Comparison of ENCODE assay signal across 19 cellular contexts in the genomic region with DNA sequence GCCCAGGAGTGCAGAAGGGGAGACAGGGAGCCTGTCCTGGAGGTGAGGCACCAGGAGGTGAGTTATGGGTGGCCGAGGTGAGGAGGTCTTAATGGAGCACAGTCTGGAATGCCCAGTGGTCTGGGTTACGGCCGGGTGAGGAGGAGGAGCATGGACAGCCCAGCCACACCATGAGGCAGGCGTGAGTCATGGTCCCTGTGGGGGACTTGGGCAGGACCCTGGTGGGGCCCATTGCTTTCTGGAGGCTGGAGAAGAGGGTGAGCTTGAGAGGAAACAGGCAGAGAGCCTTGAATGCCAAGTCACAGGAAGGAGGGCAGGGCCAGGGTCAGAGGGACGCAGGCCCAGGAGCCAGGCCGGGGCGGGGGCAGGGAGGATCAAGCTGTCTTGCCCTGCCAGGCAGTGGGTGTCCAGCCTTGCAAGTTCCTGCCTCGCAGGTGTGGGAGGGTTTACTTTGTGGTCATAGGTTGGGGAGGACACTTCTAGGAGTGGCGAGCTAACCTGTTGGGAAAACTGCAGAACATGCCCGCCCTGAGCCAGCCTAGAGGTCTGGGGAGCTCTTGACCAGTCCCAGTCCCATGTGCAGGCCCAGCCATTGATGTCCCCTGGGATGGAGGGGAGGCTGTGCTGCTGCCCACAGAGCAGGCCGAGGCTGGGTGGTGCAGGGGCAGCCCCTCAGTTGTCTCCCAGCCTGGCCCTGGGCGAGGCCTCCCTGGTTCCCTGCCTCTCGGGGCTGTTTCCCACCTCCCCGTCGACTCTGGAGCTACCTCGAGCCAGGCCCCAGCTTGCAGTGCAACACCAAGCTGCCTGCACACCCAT. TPM values are rescaled to one million over a fixed set of nuclear protein-coding genes. Genes with fewer than 3 reads are reported as not detected.
DNase-seq lines count a peak whose midpoint lies in the region; ATAC-seq and TF ChIP-seq lines count a peak whose summit lies in the region.
"Had no signal": no experiment of that assay in that cellular context is flagged by ENCODE, and none has a peak within 500 bp of the region (broad histone marks: within the 10 kb centered on the region; RNA-seq: fewer than 3 reads in every experiment).

No MANE protein-coding gene starts in this region.

- H3K4ac ChIP-seq in neuronal stem cell (ENCODE audit: low read length): no peak overlapping the region

- TF ChIP-seq CTCF in Calu3 (IDR thresholded peaks at IDR 0.05; ENCODE audit: unreplicated experiment) (no peak), HEK293 (tag by site-specific recombination; IDR thresholded peaks at IDR 0.05) (no peak), dorsolateral prefrontal cortex (IDR thresholded peaks at IDR 0.05 in 54 of 56, conservative IDR thresholded peaks at IDR 0.05 in 2 of 56; ENCODE audit: low read depth in 1 of 56, partially characterized antibody in 56 of 56) (no peak)

- POLR2A ChIA-PET in HEK293 (lab: Yijun Ruan, JAX): no interaction called here
- POLR2A ChIA-PET in activated CD4-positive, alpha-beta T cell treated with anti-CD3 and anti-CD28 coated beads for 36 hours (lab: Charles Lee): interaction anchor here (0.5 kb wide), 1 partner anchor 357 kb away, joined by 5 read pairs; no protein-coding TSS in a partner anchor

- H2AK5ac ChIP-seq in neuronal stem cell (ENCODE audit: low read depth, low read length): no peak overlapping the region

- no peak overlapping the region for H3K27ac ChIP-seq in HEK293 (ENCODE audit: extremely low read depth, low read depth, low read length)
- peak overlapping the region in 11 of 59 donors; percentile 9 to 52 (median 29) for H3K27ac ChIP-seq in dorsolateral prefrontal cortex
- no peak overlapping the region for H3K27ac ChIP-seq in neuronal stem cell (replicated peaks; ENCODE audit: low read length)
- H3K27ac ChIP-seq: C4-2B, HL-60, KMS-11, SK-N-MC had no signal

- peaks cover 2% of the 10 kb centered on the region for H3K79me1 ChIP-seq in neuronal stem cell (ENCODE audit: low read depth, low read length)

- CTCF ChIA-PET in Calu3 (lab: Charles Lee) (no interaction called here), HEK293 (lab: Yijun Ruan, JAX) (interaction anchor here (1.1 kb wide), 1 partner anchor 147 kb away, joined by 3 read pairs; no protein-coding TSS in a partner anchor)
- CTCF ChIA-PET in activated naive CD4-positive, alpha-beta T cell treated with anti-CD3 and anti-CD28 coated beads for 36 hours (lab: Charles Lee): no interaction called here
- CTCF ChIA-PET in activated CD4-positive, alpha-beta T cell treated with anti-CD3 and anti-CD28 coated beads for 36 hours (lab: Charles Lee): interaction anchor here (1.5 kb wide), 1 partner anchor 208 kb away, joined by 4 read pairs; no protein-coding TSS in a partner anchor

- H3K4me1 ChIP-seq in HEK293 (ENCODE audit: control insufficient read depth, insufficient read depth, low read length) (no peaks in the 10 kb centered on the region), neuronal stem cell (ENCODE audit: control insufficient read depth in 2 of 2, insufficient read depth in 1 of 2, low read depth in 1 of 2, low read length in 2 of 2) (peaks cover 2% of the 10 kb centered on the region in 2 donors)
- H3K4me1 ChIP-seq: HAP-1 had no signal

- no peaks in the 10 kb centered on the region for H3K9me3 ChIP-seq in HEK293 (ENCODE audit: control insufficient read depth, insufficient read depth, low read depth, low read length)
- H3K9me3 ChIP-seq in neuronal stem cell (replicated peaks in 1 of 2; ENCODE audit: control insufficient read depth in 2 of 2, insufficient read depth in 1 of 2, low read depth in 1 of 2, low read length in 2 of 2): peaks cover 8 to 18% of the 10 kb centered on the region in 2 donors
- H3K9me3 ChIP-seq: HAP-1 had no signal

- H3K36me3 Mint-ChIP-seq in Calu3 (ENCODE audit: insufficient read depth, unreplicated experiment): no peaks in the 10 kb centered on the region
- H3K36me3 Mint-ChIP-seq in activated naive CD4-positive, alpha-beta T cell treated with anti-CD3 and anti-CD28 coated beads for 36 hours (ENCODE audit: low read depth): no peaks in the 10 kb centered on the region
- no peaks in the 10 kb centered on the region for H3K36me3 Mint-ChIP-seq in activated naive CD8-positive, alpha-beta T cell treated with anti-CD3 and anti-CD28 coated beads for 36 hours
- no peaks in the 10 kb centered on the region for H3K36me3 Mint-ChIP-seq in activated CD4-positive, alpha-beta T cell treated with anti-CD3 and anti-CD28 coated beads for 36 hours (ENCODE audit: low read depth)

- H3K14ac ChIP-seq in neuronal stem cell (ENCODE audit: low read length): peak overlapping the region; percentile 56

- H2AFZ ChIP-seq in neuronal stem cell (ENCODE audit: low read length): no peak overlapping the region

- no peaks in the 10 kb centered on the region for H3K9me3 Mint-ChIP-seq in Calu3 (ENCODE audit: low read depth, unreplicated experiment)
- no peaks in the 10 kb centered on the region for H3K9me3 Mint-ChIP-seq in activated naive CD4-positive, alpha-beta T cell treated with anti-CD3 and anti-CD28 coated beads for 36 hours
- no peaks in the 10 kb centered on the region for H3K9me3 Mint-ChIP-seq in activated naive CD8-positive, alpha-beta T cell treated with anti-CD3 and anti-CD28 coated beads for 36 hours
- H3K9me3 Mint-ChIP-seq in activated CD4-positive, alpha-beta T cell treated with anti-CD3 and anti-CD28 coated beads for 36 hours (ENCODE audit: low read depth): no peaks in the 10 kb centered on the region

- no peak overlapping the region for H2BK120ac ChIP-seq in neuronal stem cell (ENCODE audit: low read depth, low read length)

- WGBS in neuronal stem cell (ENCODE audit: extremely low coverage in 2 of 2, insufficient read length in 2 of 2, insufficient replicate concordance in 1 of 2), 2 donors: no CpG with 5 or more reads among the region's 16 CpGs

- H3K4me2 ChIP-seq in neuronal stem cell (ENCODE audit: insufficient read depth, low read length, poor library complexity, severe bottlenecking): no peak overlapping the region
- H3K4me2 ChIP-seq: KMS-11 had no signal

- intact Hi-C loops in Calu3 (cut with micrococcal nuclease; ENCODE audit: unreplicated experiment) (no loop called here), dorsolateral prefrontal cortex (cut with DNase I) (no loop called here)
- intact Hi-C loops in activated naive CD4-positive, alpha-beta T cell treated with anti-CD3 and anti-CD28 coated beads for 36 hours (cut with micrococcal nuclease): no loop called here
- intact Hi-C loops in activated CD4-positive, alpha-beta T cell treated with anti-CD3 and anti-CD28 coated beads for 36 hours (cut with DNase I, micrococcal nuclease): no loop called here

- H2BK12ac ChIP-seq in neuronal stem cell (ENCODE audit: low read length): no peak overlapping the region

- no peak for ATAC-seq in activated CD4-positive, alpha-beta T cell treated with anti-CD3 and anti-CD28 coated beads for 36 hours

- BruUV-seq in Calu3 (replicated peaks; lab: Mats Ljungman, UMichigan): no TSS peak

- DNase-seq in Calu3 (no peak), dorsolateral prefrontal cortex (no peak), neuronal stem cell (ENCODE audit: low spot score) (no peak)
- no peak for DNase-seq in activated naive CD4-positive, alpha-beta T cell treated with anti-CD3 and anti-CD28 coated beads for 36 hours
- no peak for DNase-seq in activated naive CD8-positive, alpha-beta T cell treated with anti-CD3 and anti-CD28 coated beads for 36 hours
- DNase-seq in activated CD4-positive, alpha-beta T cell treated with anti-CD3 and anti-CD28 coated beads for 36 hours: no peak
- DNase-seq: MM.1S; NCI-H1092 treated with DMSO at 0.1 percent for 48 hours; NCI-H510A; NCI-H748 treated with DMSO at 0.1 percent for 48 hours; NK-92 treated with Interleukin-12 subunit alpha and Interleukin-12 subunit beta, amount 100 ng/mL, for 24 hours; SHP77 had no signal

- H4K91ac ChIP-seq in neuronal stem cell (ENCODE audit: low read depth, low read length, poor library complexity): no peak overlapping the region

- H3K27me3 ChIP-seq in dorsolateral prefrontal cortex (peaks cover 0 to 44% (median 19%) of the 10 kb centered on the region in 45 donors), neuronal stem cell (ENCODE audit: control insufficient read depth in 3 of 3, insufficient read depth in 3 of 3, low read depth in 1 of 3, low read length in 3 of 3) (peaks cover 0 to 25% (median 19%) of the 10 kb centered on the region in 3 experiments)

- H3K4me3 ChIP-seq in HEK293 (ENCODE audit: low read depth, low read length) (no peak overlapping the region), dorsolateral prefrontal cortex (peak overlapping the region in 35 of 59 donors; percentile 3 to 77 (median 64)), neuronal stem cell (ENCODE audit: low read length in 2 of 2) (no peak overlapping the region)
- H3K4me3 ChIP-seq: HAP-1, SK-N-MC had no signal

- H2BK5ac ChIP-seq in neuronal stem cell (ENCODE audit: low read length): no peak overlapping the region

- no peaks in the 10 kb centered on the region for H3K36me3 ChIP-seq in HEK293 (ENCODE audit: control insufficient read depth in 2 of 2, insufficient read depth in 1 of 2, low read length in 2 of 2)
- H3K36me3 ChIP-seq in neuronal stem cell (replicated peaks in 1 of 2; ENCODE audit: control insufficient read depth in 2 of 2, insufficient read depth in 2 of 2, low read length in 2 of 2): no peaks in the 10 kb centered on the region
- H3K36me3 ChIP-seq: HAP-1 had no signal

- no peak overlapping the region for H3K23ac ChIP-seq in neuronal stem cell (ENCODE audit: low read depth, low read length, poor library complexity)

- no peak overlapping the region for H3K18ac ChIP-seq in neuronal stem cell (ENCODE audit: low read length)

- no peak overlapping the region for H4K8ac ChIP-seq in neuronal stem cell (ENCODE audit: low read depth, low read length)

- no peak overlapping the region for H3K9ac ChIP-seq in neuronal stem cell (ENCODE audit: low read depth, low read length, poor library complexity)
- H3K9ac ChIP-seq: KMS-11 had no signal

- H3K27me3 Mint-ChIP-seq in Calu3 (ENCODE audit: unreplicated experiment): peaks cover 40% of the 10 kb centered on the region
- H3K27me3 Mint-ChIP-seq in activated naive CD4-positive, alpha-beta T cell treated with anti-CD3 and anti-CD28 coated beads for 36 hours (ENCODE audit: low read depth): peaks cover 30% of the 10 kb centered on the region
- H3K27me3 Mint-ChIP-seq in activated naive CD8-positive, alpha-beta T cell treated with anti-CD3 and anti-CD28 coated beads for 36 hours: peaks cover 32% of the 10 kb centered on the region
- H3K27me3 Mint-ChIP-seq in activated CD4-positive, alpha-beta T cell treated with anti-CD3 and anti-CD28 coated beads for 36 hours: peaks cover 19% of the 10 kb centered on the region

- H3K4me3 Mint-ChIP-seq in Calu3 (ENCODE audit: low read depth, unreplicated experiment): no peak overlapping the region
- H3K4me3 Mint-ChIP-seq in activated naive CD4-positive, alpha-beta T cell treated with anti-CD3 and anti-CD28 coated beads for 36 hours: no peak overlapping the region
- no peak overlapping the region for H3K4me3 Mint-ChIP-seq in activated naive CD8-positive, alpha-beta T cell treated with anti-CD3 and anti-CD28 coated beads for 36 hours
- H3K4me3 Mint-ChIP-seq in activated CD4-positive, alpha-beta T cell treated with anti-CD3 and anti-CD28 coated beads for 36 hours: no peak overlapping the region

- no peak overlapping the region for H2BK15ac ChIP-seq in neuronal stem cell (ENCODE audit: low read length)

- H3K4me1 Mint-ChIP-seq in Calu3 (ENCODE audit: low read depth, unreplicated experiment): no peaks in the 10 kb centered on the region
- H3K4me1 Mint-ChIP-seq in activated naive CD4-positive, alpha-beta T cell treated with anti-CD3 and anti-CD28 coated beads for 36 hours (ENCODE audit: low read depth): peaks cover 3% of the 10 kb centered on the region
- H3K4me1 Mint-ChIP-seq in activated naive CD8-positive, alpha-beta T cell treated with anti-CD3 and anti-CD28 coated beads for 36 hours: no peaks in the 10 kb centered on the region
- no peaks in the 10 kb centered on the region for H3K4me1 Mint-ChIP-seq in activated CD4-positive, alpha-beta T cell treated with anti-CD3 and anti-CD28 coated beads for 36 hours

- peak overlapping the region; percentile 52 for H3K27ac Mint-ChIP-seq in Calu3 (ENCODE audit: unreplicated experiment)
- no peak overlapping the region for H3K27ac Mint-ChIP-seq in activated naive CD4-positive, alpha-beta T cell treated with anti-CD3 and anti-CD28 coated beads for 36 hours
- H3K27ac Mint-ChIP-seq in activated naive CD8-positive, alpha-beta T cell treated with anti-CD3 and anti-CD28 coated beads for 36 hours: no peak overlapping the region
- no peak overlapping the region for H3K27ac Mint-ChIP-seq in activated CD4-positive, alpha-beta T cell treated with anti-CD3 and anti-CD28 coated beads for 36 hours

RNA-seq across cellular contexts. Expression of a gene that starts 2.8 kb away (rescaled TPM):
- total RNA-seq in Calu3 (2022) (not detected in 2 replicates), dorsolateral prefrontal cortex (10 to 100 TPM; 18.4 to 81.1 (median 54.5) TPM)
- 0.46 TPM for polyA plus RNA-seq in neuronal stem cell (2013, experiment 1 of 2)
- 0.47 TPM for polyA plus RNA-seq in neuronal stem cell (2013, experiment 2 of 2)
- under 1 TPM; 0.05 TPM for total RNA-seq in activated naive CD4-positive, alpha-beta T cell treated with anti-CD3 and anti-CD28 coated beads for 36 hours
- not detected for total RNA-seq in activated naive CD8-positive, alpha-beta T cell treated with anti-CD3 and anti-CD28 coated beads for 36 hours
- under 1 TPM; 0.05 to 0.07 TPM for total RNA-seq in activated CD4-positive, alpha-beta T cell treated with anti-CD3 and anti-CD28 coated beads for 36 hours
- total RNA-seq: OCI-LY7 had no signal

Comparison
In these comparisons a context has a peak if more than half of its experiments do, and no peak if none do; other contexts are left out.
1. H3K4me3 ChIP-seq: peak in dorsolateral prefrontal cortex (35 of 59); none in HEK293 (single experiment) and neuronal stem cell (0 of 2).
2. RNA of a gene that starts 2.8 kb away (total RNA-seq): 18.4 to 81.1 TPM in dorsolateral prefrontal cortex; 0.05 to 0.07 TPM in activated CD4-positive, alpha-beta T cell treated with anti-CD3 and anti-CD28 coated beads for 36 hours, 0.05 TPM in activated naive CD4-positive, alpha-beta T cell treated with anti-CD3 and anti-CD28 coated beads for 36 hours, not detected in Calu3 and not detected in activated naive CD8-positive, alpha-beta T cell treated with anti-CD3 and anti-CD28 coated beads for 36 hours; every median in the first group is over 10 times any median in the second.
3. CTCF ChIA-PET loops: an anchor here in HEK293 (1.1 kb wide) and activated CD4-positive, alpha-beta T cell treated with anti-CD3 and anti-CD28 coated beads for 36 hours (1.5 kb wide); none called in Calu3 and activated naive CD4-positive, alpha-beta T cell treated with anti-CD3 and anti-CD28 coated beads for 36 hours.